ENCODE assay signal across 17 cellular contexts in the genomic region with DNA sequence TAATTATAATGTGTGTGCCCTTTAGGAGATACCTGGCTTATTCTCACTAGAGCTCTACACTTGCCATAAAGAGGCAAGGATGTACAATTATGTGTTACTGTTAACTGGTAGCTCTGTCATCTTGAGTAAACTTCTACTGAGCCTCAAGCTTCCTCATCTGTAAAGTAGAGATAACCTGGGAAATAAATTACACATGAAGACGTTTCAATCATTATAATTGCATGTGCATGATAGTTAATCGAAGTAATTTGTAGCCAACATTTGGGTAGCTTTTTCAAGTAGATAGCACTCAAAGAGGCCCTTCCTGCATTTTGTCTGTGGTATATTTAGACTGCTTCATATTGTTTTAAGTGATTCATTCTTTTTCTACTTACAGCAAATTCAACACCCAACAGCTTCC. TPM values are rescaled to one million over a fixed set of nuclear protein-coding genes. Genes with fewer than 3 reads are reported as not detected.
DNase-seq lines count a peak whose midpoint lies in the region; ATAC-seq, FAIRE-seq and TF ChIP-seq lines count a peak whose summit lies in the region.
"Had no signal": no experiment of that assay in that cellular context is flagged by ENCODE, and none has a peak within 500 bp of the region (broad histone marks: within the 10 kb centered on the region; RNA-seq: fewer than 3 reads in every experiment).

No MANE protein-coding gene starts in this region.

- peak overlapping the region; percentile 49 for H3K27ac Mint-ChIP-seq in CD8-positive, alpha-beta T cell

- no peak for ATAC-seq in A549
- ATAC-seq in CD8-positive, alpha-beta T cell: no peak
- no peak for ATAC-seq in Panc1
- no peak for ATAC-seq in GM19351 (IDR thresholded peaks at IDR 0.05; ENCODE audit: unreplicated experiment)
- ATAC-seq: gastroesophageal sphincter, HCT116 had no signal

- intact Hi-C loops in CD8-positive, alpha-beta T cell (cut with DNase I, micrococcal nuclease): loop anchor here (5.0 kb wide), 6 partner anchors 53 to 687 kb away; a partner anchor contains a TSS
- intact Hi-C loops in Panc1 (cut with micrococcal nuclease; ENCODE audit: unreplicated experiment): no loop called here

- no peaks in the 10 kb centered on the region for H3K27me3 ChIP-seq in CD8-positive, alpha-beta T cell (ENCODE audit: insufficient read depth, low read length)
- H3K27me3 ChIP-seq in Panc1 (ENCODE audit: control insufficient read depth, insufficient read depth, low read length) (no peaks in the 10 kb centered on the region), hepatocyte (no peaks in the 10 kb centered on the region), right atrium auricular region (no peaks in the 10 kb centered on the region)
- H3K27me3 ChIP-seq: cardiac muscle cell, gastroesophageal sphincter, sigmoid colon had no signal

- TF ChIP-seq EP300 in A549 (IDR thresholded peaks at IDR 0.05): no peak

- no peak overlapping the region for H3K4me3 Mint-ChIP-seq in CD8-positive, alpha-beta T cell
- H3K4me3 Mint-ChIP-seq: CD14-positive monocyte had no signal

- CTCF ChIA-PET in A549 (lab: Yijun Ruan, JAX) (interaction anchor here (1.5 to 3.5 kb wide), 2 partner anchors 10 to 20 kb away, joined by 6 to 19 read pairs; a partner anchor contains a TSS), Panc1 (lab: Charles Lee) (no interaction called here)
- CTCF ChIA-PET in CD8-positive, alpha-beta T cell (lab: Charles Lee): interaction anchor here (1.5 to 1.7 kb wide), 2 partner anchors 10 to 21 kb away, joined by 3 to 7 read pairs; a partner anchor contains a TSS

- DNase-seq in A549 (ENCODE audit: low read depth in 1 of 2, low spot score in 1 of 2): no peak
- DNase-seq in CD8-positive, alpha-beta T cell: no peak
- DNase-seq in Panc1 (ENCODE audit: low read depth, low spot score): no peak
- DNase-seq in hepatocyte (ENCODE audit: low spot score): no peak
- no peak for DNase-seq in right atrium auricular region (ENCODE audit: low spot score)
- no peak for DNase-seq in COR-L47 (lab: John Stamatoyannopoulos, UW)
- DNase-seq in amniotic stem cell (lab: John Stamatoyannopoulos, UW): no peak
- DNase-seq: NCI-H1105, NCI-H446, sigmoid colon had no signal

- H3K9me3 ChIP-seq in A549 (no peaks in the 10 kb centered on the region), Panc1 (ENCODE audit: control insufficient read depth, insufficient read depth, low read depth, low read length) (no peaks in the 10 kb centered on the region), hepatocyte (ENCODE audit: low read depth) (no peaks in the 10 kb centered on the region), right atrium auricular region (no peaks in the 10 kb centered on the region)
- H3K9me3 ChIP-seq in CD8-positive, alpha-beta T cell (ENCODE audit: low read length): no peaks in the 10 kb centered on the region
- H3K9me3 ChIP-seq: gastroesophageal sphincter, sigmoid colon had no signal

- no peak overlapping the region for H2AFZ ChIP-seq in hepatocyte

- H3K4me3 ChIP-seq in A549: no peak overlapping the region
- no peak overlapping the region for H3K4me3 ChIP-seq in CD8-positive, alpha-beta T cell (ENCODE audit: low read depth, low read length)
- peak overlapping the region in 1 of 2 experiments; percentile 93; a peak in 2 of 4 replicates for H3K4me3 ChIP-seq in Panc1 (ENCODE audit: low read depth in 2 of 2, low read length in 2 of 2)
- H3K4me3 ChIP-seq in hepatocyte: no peak overlapping the region
- H3K4me3 ChIP-seq in right atrium auricular region: no peak overlapping the region
- H3K4me3 ChIP-seq: cardiac muscle cell, gastroesophageal sphincter, sigmoid colon had no signal

- FAIRE-seq in A549 (lab: Jason Lieb, UNC): no peak
- FAIRE-seq: endometrium, TTC549 had no signal

- TF ChIP-seq CTCF in A549 (IDR thresholded peaks at IDR 0.05) (no peak), Panc1 (IDR thresholded peaks at IDR 0.05) (no peak), hepatocyte (IDR thresholded peaks at IDR 0.05; ENCODE audit: poor library complexity) (no peak), right atrium auricular region (IDR thresholded peaks at IDR 0.05) (no peak)
- TF ChIP-seq CTCF in CD8-positive, alpha-beta T cell (IDR thresholded peaks at IDR 0.05): no peak

- peaks cover 34% of the 10 kb centered on the region for H3K36me3 ChIP-seq in CD8-positive, alpha-beta T cell (ENCODE audit: insufficient read depth, low read length)
- H3K36me3 ChIP-seq in Panc1 (ENCODE audit: control insufficient read depth, insufficient read depth, low read length) (peaks cover 56% of the 10 kb centered on the region), hepatocyte (replicated peaks; ENCODE audit: insufficient read depth, low read depth) (peaks cover 10% of the 10 kb centered on the region), right atrium auricular region (peaks cover 58% of the 10 kb centered on the region)

- H3K4me1 ChIP-seq in A549: peaks cover 34% of the 10 kb centered on the region
- H3K4me1 ChIP-seq in CD8-positive, alpha-beta T cell (ENCODE audit: insufficient read depth, low read length): peaks cover 29% of the 10 kb centered on the region
- H3K4me1 ChIP-seq in Panc1 (ENCODE audit: control insufficient read depth, insufficient read depth, low read length): peaks cover 38% of the 10 kb centered on the region
- peaks cover 17% of the 10 kb centered on the region for H3K4me1 ChIP-seq in hepatocyte (ENCODE audit: insufficient read depth)
- H3K4me1 ChIP-seq in right atrium auricular region: peaks cover 0 to 33% of the 10 kb centered on the region in 2 donors

- no peaks in the 10 kb centered on the region for H3K9me2 ChIP-seq in hepatocyte (replicated peaks; ENCODE audit: insufficient read depth)

- TF ChIP-seq POLR2A in A549 (IDR thresholded peaks at IDR 0.05; ENCODE audit: low read length): no peak

- BruUV-seq in Panc1 (replicated peaks; lab: Mats Ljungman, UMichigan): no TSS peak

- H3K27ac ChIP-seq in A549 (peak overlapping the region in 1 of 2 experiments; percentile 98; a peak in 1 of 6 replicates), Panc1 (ENCODE audit: low read length) (peak overlapping the region; percentile 95), hepatocyte (no peak overlapping the region), right atrium auricular region (no peak overlapping the region)
- no peak overlapping the region for H3K27ac ChIP-seq in CD8-positive, alpha-beta T cell (ENCODE audit: low read depth, low read length)
- H3K27ac ChIP-seq: cardiac muscle cell, gastroesophageal sphincter, sigmoid colon had no signal

- H4K20me1 ChIP-seq in hepatocyte (ENCODE audit: insufficient read depth, poor library complexity, severe bottlenecking): no peaks in the 10 kb centered on the region

- in situ Hi-C loops in Panc1 (cut with HindIII; ENCODE audit: low pct_unique_long_range_greater_than_20kb, low sequenced_read_pairs): no loop called here

- H3K27me3 Mint-ChIP-seq in CD8-positive, alpha-beta T cell (ENCODE audit: low read depth): no peaks in the 10 kb centered on the region

- H3K4me2 ChIP-seq in A549 (peak overlapping the region; percentile 94), hepatocyte (peak overlapping the region; percentile 90)

- no peaks in the 10 kb centered on the region for H3K9me3 Mint-ChIP-seq in CD8-positive, alpha-beta T cell
- H3K9me3 Mint-ChIP-seq: CD14-positive monocyte had no signal

- WGBS in A549 (ENCODE audit: missing lambda C conversion rate): 79% methylated on average over 2 of the region's 2 CpGs
- 91% methylated on average over 2 of the region's 2 CpGs for WGBS in hepatocyte (ENCODE audit: low lambda C conversion rate, missing lambda C conversion rate)

- peaks cover 47% of the 10 kb centered on the region for H3K4me1 Mint-ChIP-seq in CD8-positive, alpha-beta T cell (ENCODE audit: low read depth)

- peaks cover 63% of the 10 kb centered on the region for H3K36me3 Mint-ChIP-seq in CD8-positive, alpha-beta T cell

- no peak for TF ChIP-seq RAD21 in A549 (conservative IDR thresholded peaks at IDR 0.05 in 1 of 2, IDR thresholded peaks at IDR 0.05 in 1 of 2)

- POLR2A ChIA-PET in A549 (lab: Yijun Ruan, JAX): interaction anchor here (0.6 to 2.0 kb wide), 2 partner anchors 10 to 37 kb away, joined by 3 to 6 read pairs; a partner anchor contains a TSS
- POLR2A ChIA-PET in CD8-positive, alpha-beta T cell (lab: Charles Lee): interaction anchor here (1.6 kb wide), 1 partner anchor 10 kb away, joined by 12 read pairs; a partner anchor contains a TSS
- POLR2A ChIA-PET in Panc1 (lab: Charles Lee): interaction anchor here (0.5 to 0.6 kb wide), 3 partner anchors 20 to 89 kb away, joined by 3 to 9 read pairs (median 3); a partner anchor contains a TSS

- peaks cover 70% of the 10 kb centered on the region for H3K79me2 ChIP-seq in hepatocyte

RNA-seq across cellular contexts. Expression of a gene that starts 2.4 kb away (rescaled TPM):
- 444 and 520 TPM in 2 replicates for polyA plus RNA-seq in A549 (2011; rRNA removed)
- polyA plus RNA-seq in A549 (2012; cell fraction: cytosol; rRNA removed): 223 and 243 TPM in 2 replicates
- polyA plus RNA-seq in A549 (2012; cell fraction: nucleus; rRNA removed): 115 and 131 TPM in 2 replicates
- 334 to 378 TPM (median 337 TPM) in 3 replicates for polyA plus RNA-seq in A549 (2017; fragmentation: RNase III; extraction: RNeasy Plus Mini Kit Qiagen cat#74134 plus additional on column Dnase treatment)
- 228 and 233 TPM in 2 replicates for polyA minus RNA-seq in A549 (2011; rRNA and poly(A)+ RNA removed)
- 10 to 100 TPM; 36.3 to 40.9 TPM for total RNA-seq in CD8-positive, alpha-beta T cell
- total RNA-seq in Panc1 (2021; ENCODE audit: unreplicated experiment): 324 TPM
- 266 TPM for polyA plus RNA-seq in Panc1 (2012; ENCODE audit: insufficient read length)
- total RNA-seq in hepatocyte: 166 and 206 TPM in 2 replicates
- 121 and 131 TPM in 2 replicates for polyA plus RNA-seq in hepatocyte
- total RNA-seq in right atrium auricular region: 10 to 100 TPM; 39.3 to 68.1 TPM

RNA-seq across cellular contexts. Expression of a gene that starts 2.7 kb away (rescaled TPM):
- polyA plus RNA-seq in A549 (2011; rRNA removed) (52.7 and 60.9 TPM in 2 replicates), A549 (2017; fragmentation: RNase III; extraction: RNeasy Plus Mini Kit Qiagen cat#74134 plus additional on column Dnase treatment) (58.3 to 64.7 TPM (median 60.7 TPM) in 3 replicates), hepatocyte (35.5 and 48.0 TPM in 2 replicates)
- 48.7 and 51.1 TPM in 2 replicates for polyA plus RNA-seq in A549 (2012; cell fraction: cytosol; rRNA removed)
- polyA plus RNA-seq in A549 (2012; cell fraction: nucleus; rRNA removed): 25.2 and 25.4 TPM in 2 replicates
- 44.5 and 49.6 TPM in 2 replicates for polyA minus RNA-seq in A549 (2011; rRNA and poly(A)+ RNA removed)
- 1 to 10 TPM in 1 of 2 experiments, under 1 TPM in 1; 0.89 to 1.1 TPM for total RNA-seq in CD8-positive, alpha-beta T cell
- total RNA-seq in Panc1 (2021; ENCODE audit: unreplicated experiment) (62.3 TPM), hepatocyte (160 TPM in 2 replicates), right atrium auricular region (10 to 100 TPM in 1 of 2 donors, 1 to 10 TPM in 1; 8.0 to 11.6 TPM)
- 75.6 TPM for polyA plus RNA-seq in Panc1 (2012; ENCODE audit: insufficient read length)

RNA-seq across cellular contexts. Expression of a gene that starts 10.1 kb away (rescaled TPM):
- 85.2 TPM in 2 replicates for polyA plus RNA-seq in A549 (2011; rRNA removed)
- 74.2 and 86.7 TPM in 2 replicates for polyA plus RNA-seq in A549 (2012; cell fraction: cytosol; rRNA removed)
- 142 and 158 TPM in 2 replicates for polyA plus RNA-seq in A549 (2012; cell fraction: nucleus; rRNA removed)
- 94.8 to 112 TPM (median 106 TPM) in 3 replicates for polyA plus RNA-seq in A549 (2017; fragmentation: RNase III; extraction: RNeasy Plus Mini Kit Qiagen cat#74134 plus additional on column Dnase treatment)
- polyA minus RNA-seq in A549 (2011; rRNA and poly(A)+ RNA removed): 93.2 and 93.5 TPM in 2 replicates
- total RNA-seq in CD8-positive, alpha-beta T cell: 100 to 1,000 TPM in 1 of 2 experiments, 10 to 100 TPM in 1; 97.8 to 103 TPM
- 156 TPM for total RNA-seq in Panc1 (2021; ENCODE audit: unreplicated experiment)
- polyA plus RNA-seq in Panc1 (2012; ENCODE audit: insufficient read length): 222 TPM
- 139 and 161 TPM in 2 replicates for total RNA-seq in hepatocyte
- polyA plus RNA-seq in hepatocyte: 163 and 181 TPM in 2 replicates
- 10 to 100 TPM; 31.7 to 54.9 TPM for total RNA-seq in right atrium auricular region

RNA-seq across cellular contexts. Expression of a gene that starts 38.8 kb away (rescaled TPM):
- 0.41 and 0.44 TPM in 2 replicates for polyA plus RNA-seq in A549 (2011; rRNA removed)
- polyA plus RNA-seq in A549 (2012; cell fraction: cytosol; rRNA removed): 0.38 and 0.83 TPM in 2 replicates
- polyA plus RNA-seq in A549 (2012; cell fraction: nucleus; rRNA removed): 2.4 and 3.1 TPM in 2 replicates
- polyA plus RNA-seq in A549 (2017; fragmentation: RNase III; extraction: RNeasy Plus Mini Kit Qiagen cat#74134 plus additional on column Dnase treatment): 0.77 to 1.2 TPM (median 1.0 TPM) in 3 replicates
- polyA minus RNA-seq in A549 (2011; rRNA and poly(A)+ RNA removed): 0.99 and 1.3 TPM in 2 replicates
- total RNA-seq in CD8-positive, alpha-beta T cell: 1 to 10 TPM; 8.9 to 9.6 TPM
- total RNA-seq in Panc1 (2021; ENCODE audit: unreplicated experiment): 0.67 TPM
- polyA plus RNA-seq in Panc1 (2012; ENCODE audit: insufficient read length): 1.3 TPM
- not detected in 2 replicates for total RNA-seq in hepatocyte
- polyA plus RNA-seq in hepatocyte: 0.13 and 0.28 TPM in 2 replicates
- total RNA-seq in right atrium auricular region: 10 to 100 TPM; 11.7 to 27.3 TPM
- polyA plus RNA-seq: CD14-positive monocyte had no signal

RNA-seq across cellular contexts. Expression of a gene that starts 52.3 kb away (rescaled TPM):
- polyA plus RNA-seq in A549 (2011; rRNA removed) (400 and 495 TPM in 2 replicates), A549 (2017; fragmentation: RNase III; extraction: RNeasy Plus Mini Kit Qiagen cat#74134 plus additional on column Dnase treatment) (606 to 623 TPM (median 615 TPM) in 3 replicates), hepatocyte (173 and 189 TPM in 2 replicates)
- 573 and 679 TPM in 2 replicates for polyA plus RNA-seq in A549 (2012; cell fraction: cytosol; rRNA removed)
- polyA plus RNA-seq in A549 (2012; cell fraction: nucleus; rRNA removed): 569 and 649 TPM in 2 replicates
- 92.8 and 94.7 TPM in 2 replicates for polyA minus RNA-seq in A549 (2011; rRNA and poly(A)+ RNA removed)
- total RNA-seq in CD8-positive, alpha-beta T cell: 100 to 1,000 TPM; 283 to 294 TPM
- total RNA-seq in Panc1 (2021; ENCODE audit: unreplicated experiment) (666 TPM), hepatocyte (121 and 124 TPM in 2 replicates), right atrium auricular region (100 to 1,000 TPM; 439 to 485 TPM)
- polyA plus RNA-seq in Panc1 (2012; ENCODE audit: insufficient read length): 680 TPM

Comparison
In these comparisons a context has a peak if more than half of its experiments do, and no peak if none do; other contexts are left out.
1. RNA of a gene that starts 2.7 kb away (total RNA-seq): 160 TPM in hepatocyte, 62.3 TPM in Panc1 (single experiment) and 8.0 to 11.6 TPM in right atrium auricular region; 0.89 to 1.1 TPM in CD8-positive, alpha-beta T cell; every median in the first group is over 4 times any median in the second.